1 cellular context compared by ENCODE assay signal in the genomic region with DNA sequence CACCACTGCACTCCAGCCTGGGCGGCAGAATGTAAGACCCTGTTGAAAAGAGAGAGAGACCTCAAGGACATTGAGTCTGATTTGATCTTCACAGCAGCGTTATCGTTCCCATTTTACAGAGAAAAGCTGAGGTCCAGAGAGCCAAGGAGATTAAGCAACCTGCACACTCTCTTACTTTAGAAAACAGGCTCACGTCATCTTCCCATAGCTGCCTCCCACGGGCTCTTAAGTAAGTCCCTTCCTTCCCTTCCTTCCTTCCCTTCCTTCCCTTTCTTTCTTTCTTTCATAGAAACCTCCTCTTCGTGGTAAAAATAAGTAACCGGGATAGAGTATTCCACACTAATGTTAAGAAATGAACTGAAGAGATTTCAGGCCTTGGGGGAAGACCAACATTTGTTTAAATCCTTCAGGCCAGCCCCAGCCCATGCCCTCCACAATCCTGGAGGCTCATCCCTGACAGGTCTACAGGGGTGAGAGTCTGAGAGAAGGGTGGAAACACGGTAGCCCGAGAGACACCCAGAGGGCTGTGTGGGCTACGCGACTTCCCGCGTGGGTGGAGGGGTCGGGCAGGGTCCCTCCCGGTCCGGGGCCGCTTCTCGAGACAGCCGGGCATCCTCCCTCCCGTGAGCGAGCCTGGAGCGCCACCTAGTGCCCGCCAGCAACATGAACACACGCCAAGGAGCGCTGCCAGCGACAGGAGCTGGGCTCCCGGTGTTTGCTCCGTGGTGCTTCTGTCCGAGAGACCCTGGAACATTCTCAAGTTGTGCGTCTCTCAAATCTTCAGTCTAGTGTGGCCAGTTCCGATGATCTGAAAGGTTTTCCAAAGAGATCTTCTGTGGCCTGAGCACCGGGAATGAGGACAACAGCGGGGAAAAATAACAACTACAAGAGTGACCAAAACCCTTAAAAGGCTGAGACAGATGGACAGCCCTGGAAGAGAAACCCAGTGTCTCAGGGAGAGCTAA.
TF ChIP-seq lines count a peak whose summit lies in the region.

No MANE protein-coding gene starts in this region.

TF ChIP-seq in HepG2, 621 proteins besides CTCF, POLR2A, EP300 and RAD21 (continued from another document and continues in another):
- TF ChIP-seq CHD2 (IDR thresholded peaks at IDR 0.05; ENCODE audit: low read depth, low read length) (no peak), ZNF451 (CRISPR knock-in tag; IDR thresholded peaks at IDR 0.05) (0 out of 2 replicates have a peak, but pooled peaks have one; percentile 44), ZNF780A (CRISPR knock-in tag; IDR thresholded peaks at IDR 0.05) (no peak), CBX2 (IDR thresholded peaks at IDR 0.05; ENCODE audit: low read depth, low read length) (no peak), CBX2 (CRISPR knock-in tag; IDR thresholded peaks at IDR 0.05; ENCODE audit: low read depth) (no peak), ZNF343 (CRISPR knock-in tag; IDR thresholded peaks at IDR 0.05) (no peak), ZNF205 (CRISPR knock-in tag; IDR thresholded peaks at IDR 0.05) (no peak), MED1 (CRISPR knock-in tag; IDR thresholded peaks at IDR 0.05) (no peak), ZNF468 (CRISPR knock-in tag; IDR thresholded peaks at IDR 0.05) (no peak), IRX3 (CRISPR knock-in tag; IDR thresholded peaks at IDR 0.05; ENCODE audit: borderline replicate concordance, low read depth) (no peak), ZNF136 (CRISPR knock-in tag; IDR thresholded peaks at IDR 0.05; ENCODE audit: low read depth) (no peak), ZNF709 (CRISPR knock-in tag; IDR thresholded peaks at IDR 0.05) (no peak), HNF4A (CRISPR knock-in tag; IDR thresholded peaks at IDR 0.05) (no peak), ZNF850 (CRISPR knock-in tag; conservative IDR thresholded peaks at IDR 0.05) (no peak), JUN (CRISPR knock-in tag; IDR thresholded peaks at IDR 0.05) (no peak), ZFX (CRISPR knock-in tag; IDR thresholded peaks at IDR 0.05; ENCODE audit: low read depth) (no peak), SATB2 (CRISPR knock-in tag; IDR thresholded peaks at IDR 0.05) (no peak), FLYWCH1 (CRISPR knock-in tag; IDR thresholded peaks at IDR 0.05) (no peak), HMGA1 (CRISPR knock-in tag; conservative IDR thresholded peaks at IDR 0.05) (no peak), NFATC3 (CRISPR knock-in tag; IDR thresholded peaks at IDR 0.05) (peak; percentile 83; the same call in 1 of the 2 replicates), ZNF644 (CRISPR knock-in tag; IDR thresholded peaks at IDR 0.05; ENCODE audit: low read depth) (no peak), SUZ12 (IDR thresholded peaks at IDR 0.05; ENCODE audit: low read depth, low read length) (no peak), RNF2 (conservative IDR thresholded peaks at IDR 0.05; ENCODE audit: low read depth) (no peak), SP140L (CRISPR knock-in tag; IDR thresholded peaks at IDR 0.05; ENCODE audit: borderline replicate concordance) (no peak), ZBTB49 (CRISPR knock-in tag; IDR thresholded peaks at IDR 0.05; ENCODE audit: borderline replicate concordance) (no peak), SP1 (IDR thresholded peaks at IDR 0.05) (no peak), SP1 (CRISPR knock-in tag; IDR thresholded peaks at IDR 0.05) (no peak), ATF6 (CRISPR knock-in tag; conservative IDR thresholded peaks at IDR 0.05) (no peak), PCBP2 (optimal IDR thresholded peaks at IDR 0.05; ENCODE audit: low read depth, low read length, poor library complexity, severe bottlenecking) (no peak), ZSCAN9 (CRISPR knock-in tag; IDR thresholded peaks at IDR 0.05; ENCODE audit: borderline replicate concordance) (no peak), DPF2 (CRISPR knock-in tag; IDR thresholded peaks at IDR 0.05; ENCODE audit: borderline replicate concordance, low read depth) (no peak), DNMT3B (CRISPR knock-in tag; conservative IDR thresholded peaks at IDR 0.05) (no peak), TBX3 (IDR thresholded peaks at IDR 0.05; ENCODE audit: borderline replicate concordance) (no peak), ZNF772 (CRISPR knock-in tag; IDR thresholded peaks at IDR 0.05) (no peak), ATF4 (CRISPR knock-in tag; IDR thresholded peaks at IDR 0.05) (no peak), ZBTB25 (CRISPR knock-in tag; IDR thresholded peaks at IDR 0.05) (no peak; the same call in 1 of the 2 replicates), KAT7 (CRISPR knock-in tag; IDR thresholded peaks at IDR 0.05; ENCODE audit: borderline replicate concordance) (no peak), ZNF292 (CRISPR knock-in tag; IDR thresholded peaks at IDR 0.05; ENCODE audit: borderline replicate concordance, low read depth) (no peak), PHF8 (CRISPR knock-in tag; IDR thresholded peaks at IDR 0.05) (no peak), ATF7-NPFF (CRISPR knock-in tag; IDR thresholded peaks at IDR 0.05; ENCODE audit: low read depth) (no peak), SRSF4 (IDR thresholded peaks at IDR 0.05; ENCODE audit: low read depth, low read length, poor library complexity, severe bottlenecking) (peak; percentile 90), GATAD1 (CRISPR knock-in tag; IDR thresholded peaks at IDR 0.05) (0 out of 2 replicates have a peak, but pooled peaks have one; percentile 40), FOXP4 (CRISPR knock-in tag; IDR thresholded peaks at IDR 0.05) (no peak; the same call in 1 of the 2 replicates)
- TF ChIP-seq, protein P1, sequence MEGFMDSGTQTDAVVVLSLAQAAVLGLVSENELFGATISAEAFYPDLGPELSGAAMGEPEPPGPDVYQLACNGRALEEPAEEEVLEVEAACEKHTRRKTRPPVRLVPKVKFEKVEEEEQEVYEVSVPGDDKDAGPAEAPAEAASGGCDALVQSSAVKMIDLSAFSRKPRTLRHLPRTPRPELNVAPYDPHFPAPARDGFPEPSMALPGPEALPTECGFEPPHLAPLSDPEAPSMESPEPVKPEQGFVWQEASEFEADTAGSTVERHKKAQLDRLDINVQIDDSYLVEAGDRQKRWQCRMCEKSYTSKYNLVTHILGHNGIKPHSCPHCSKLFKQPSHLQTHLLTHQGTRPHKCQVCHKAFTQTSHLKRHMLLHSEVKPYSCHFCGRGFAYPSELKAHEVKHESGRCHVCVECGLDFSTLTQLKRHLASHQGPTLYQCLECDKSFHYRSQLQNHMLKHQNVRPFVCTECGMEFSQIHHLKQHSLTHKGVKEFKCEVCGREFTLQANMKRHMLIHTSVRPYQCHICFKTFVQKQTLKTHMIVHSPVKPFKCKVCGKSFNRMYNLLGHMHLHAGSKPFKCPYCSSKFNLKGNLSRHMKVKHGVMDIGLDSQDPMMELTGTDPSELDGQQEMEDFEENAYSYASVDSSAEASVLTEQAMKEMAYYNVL (CRISPR knock-in tag; IDR thresholded peaks at IDR 0.05; ENCODE audit: borderline replicate concordance), result peak; percentile 24; the same call in 1 of the 2 replicates
- TF ChIP-seq, protein P2, sequence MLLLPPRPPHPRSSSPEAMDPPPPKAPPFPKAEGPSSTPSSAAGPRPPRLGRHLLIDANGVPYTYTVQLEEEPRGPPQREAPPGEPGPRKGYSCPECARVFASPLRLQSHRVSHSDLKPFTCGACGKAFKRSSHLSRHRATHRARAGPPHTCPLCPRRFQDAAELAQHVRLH (CRISPR knock-in tag; IDR thresholded peaks at IDR 0.05; ENCODE audit: borderline replicate concordance, low read depth), result peak; percentile 47; the same call in 1 of the 2 replicates
- TF ChIP-seq, protein P3, sequence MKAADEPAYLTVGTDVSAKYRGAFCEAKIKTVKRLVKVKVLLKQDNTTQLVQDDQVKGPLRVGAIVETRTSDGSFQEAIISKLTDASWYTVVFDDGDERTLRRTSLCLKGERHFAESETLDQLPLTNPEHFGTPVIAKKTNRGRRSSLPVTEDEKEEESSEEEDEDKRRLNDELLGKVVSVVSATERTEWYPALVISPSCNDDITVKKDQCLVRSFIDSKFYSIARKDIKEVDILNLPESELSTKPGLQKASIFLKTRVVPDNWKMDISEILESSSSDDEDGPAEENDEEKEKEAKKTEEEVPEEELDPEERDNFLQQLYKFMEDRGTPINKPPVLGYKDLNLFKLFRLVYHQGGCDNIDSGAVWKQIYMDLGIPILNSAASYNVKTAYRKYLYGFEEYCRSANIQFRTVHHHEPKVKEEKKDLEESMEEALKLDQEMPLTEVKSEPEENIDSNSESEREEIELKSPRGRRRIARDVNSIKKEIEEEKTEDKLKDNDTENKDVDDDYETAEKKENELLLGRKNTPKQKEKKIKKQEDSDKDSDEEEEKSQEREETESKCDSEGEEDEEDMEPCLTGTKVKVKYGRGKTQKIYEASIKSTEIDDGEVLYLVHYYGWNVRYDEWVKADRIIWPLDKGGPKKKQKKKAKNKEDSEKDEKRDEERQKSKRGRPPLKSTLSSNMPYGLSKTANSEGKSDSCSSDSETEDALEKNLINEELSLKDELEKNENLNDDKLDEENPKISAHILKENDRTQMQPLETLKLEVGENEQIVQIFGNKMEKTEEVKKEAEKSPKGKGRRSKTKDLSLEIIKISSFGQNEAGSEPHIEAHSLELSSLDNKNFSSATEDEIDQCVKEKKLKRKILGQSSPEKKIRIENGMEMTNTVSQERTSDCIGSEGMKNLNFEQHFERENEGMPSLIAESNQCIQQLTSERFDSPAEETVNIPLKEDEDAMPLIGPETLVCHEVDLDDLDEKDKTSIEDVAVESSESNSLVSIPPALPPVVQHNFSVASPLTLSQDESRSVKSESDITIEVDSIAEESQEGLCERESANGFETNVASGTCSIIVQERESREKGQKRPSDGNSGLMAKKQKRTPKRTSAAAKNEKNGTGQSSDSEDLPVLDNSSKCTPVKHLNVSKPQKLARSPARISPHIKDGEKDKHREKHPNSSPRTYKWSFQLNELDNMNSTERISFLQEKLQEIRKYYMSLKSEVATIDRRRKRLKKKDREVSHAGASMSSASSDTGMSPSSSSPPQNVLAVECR (CRISPR knock-in tag; IDR thresholded peaks at IDR 0.05; ENCODE audit: borderline replicate concordance), result no peak
- TF ChIP-seq, protein P4, sequence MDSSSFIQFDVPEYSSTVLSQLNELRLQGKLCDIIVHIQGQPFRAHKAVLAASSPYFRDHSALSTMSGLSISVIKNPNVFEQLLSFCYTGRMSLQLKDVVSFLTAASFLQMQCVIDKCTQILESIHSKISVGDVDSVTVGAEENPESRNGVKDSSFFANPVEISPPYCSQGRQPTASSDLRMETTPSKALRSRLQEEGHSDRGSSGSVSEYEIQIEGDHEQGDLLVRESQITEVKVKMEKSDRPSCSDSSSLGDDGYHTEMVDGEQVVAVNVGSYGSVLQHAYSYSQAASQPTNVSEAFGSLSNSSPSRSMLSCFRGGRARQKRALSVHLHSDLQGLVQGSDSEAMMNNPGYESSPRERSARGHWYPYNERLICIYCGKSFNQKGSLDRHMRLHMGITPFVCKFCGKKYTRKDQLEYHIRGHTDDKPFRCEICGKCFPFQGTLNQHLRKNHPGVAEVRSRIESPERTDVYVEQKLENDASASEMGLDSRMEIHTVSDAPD (CRISPR knock-in tag; IDR thresholded peaks at IDR 0.05), result no peak
